Comparison of ENCODE assay signal across 1 cellular context in the genomic region with DNA sequence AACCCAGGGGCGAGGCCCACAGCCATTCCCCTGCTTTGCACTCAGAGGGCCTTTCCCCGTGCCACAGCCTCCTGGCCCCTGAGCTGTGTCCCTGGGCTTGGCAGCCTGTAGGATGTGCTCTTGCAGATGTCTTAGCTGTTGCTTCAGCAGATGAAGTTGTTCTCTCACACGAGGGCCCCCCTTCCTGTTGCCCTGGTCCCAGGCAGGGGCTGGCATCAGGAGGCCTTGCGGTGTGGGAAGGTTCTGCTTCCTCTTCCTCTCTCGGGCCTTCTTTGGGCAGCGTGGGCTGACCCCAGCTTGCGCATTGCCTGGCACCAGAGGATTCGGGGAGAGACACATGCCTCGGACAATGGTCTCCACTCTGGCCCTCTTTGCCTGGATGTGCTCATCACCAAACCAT.
TF ChIP-seq lines count a peak whose summit lies in the region.

No MANE protein-coding gene starts in this region.

TF ChIP-seq in H1, 55 proteins besides CTCF, POLR2A, EP300 and RAD21:
- no peak for TF ChIP-seq GABPA (IDR thresholded peaks at IDR 0.05; ENCODE audit: borderline replicate concordance, insufficient read depth, low read length)
- TF ChIP-seq, protein P1, sequence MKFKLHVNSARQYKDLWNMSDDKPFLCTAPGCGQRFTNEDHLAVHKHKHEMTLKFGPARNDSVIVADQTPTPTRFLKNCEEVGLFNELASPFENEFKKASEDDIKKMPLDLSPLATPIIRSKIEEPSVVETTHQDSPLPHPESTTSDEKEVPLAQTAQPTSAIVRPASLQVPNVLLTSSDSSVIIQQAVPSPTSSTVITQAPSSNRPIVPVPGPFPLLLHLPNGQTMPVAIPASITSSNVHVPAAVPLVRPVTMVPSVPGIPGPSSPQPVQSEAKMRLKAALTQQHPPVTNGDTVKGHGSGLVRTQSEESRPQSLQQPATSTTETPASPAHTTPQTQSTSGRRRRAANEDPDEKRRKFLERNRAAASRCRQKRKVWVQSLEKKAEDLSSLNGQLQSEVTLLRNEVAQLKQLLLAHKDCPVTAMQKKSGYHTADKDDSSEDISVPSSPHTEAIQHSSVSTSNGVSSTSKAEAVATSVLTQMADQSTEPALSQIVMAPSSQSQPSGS (IDR thresholded peaks at IDR 0.05; ENCODE audit: low read length): no peak
- TF ChIP-seq BACH1 (IDR thresholded peaks at IDR 0.05; ENCODE audit: low read length): no peak
- no peak for TF ChIP-seq HDAC6 (IDR thresholded peaks at IDR 0.05; ENCODE audit: low read depth, low read length)
